ENCODE assay signal across 8 cellular contexts in genomic region chr4:6791796-6792195, GRCh38. TPM values are rescaled to one million over a fixed set of nuclear protein-coding genes. Genes with fewer than 3 reads are reported as not detected.
DNase-seq lines count a peak whose midpoint lies in the region; ATAC-seq, FAIRE-seq and TF ChIP-seq lines count a peak whose summit lies in the region.
"Not testable (repeated sequence)": the region's sequence is repeated elsewhere in the genome, so short reads cannot be mapped to it uniquely, and the experiment has no call there.

No MANE protein-coding gene starts in this region.

- H3K27ac Mint-ChIP-seq in CD4-positive, alpha-beta memory T cell = peak overlapping the region in 2 of 7 donors; percentile 51 to 63
- peak overlapping the region; percentile 26 for H3K27ac Mint-ChIP-seq in activated CD4-positive, alpha-beta memory T cell treated with anti-CD3 and anti-CD28 coated beads for 36 hours
- H3K27ac Mint-ChIP-seq in activated T-helper 17 cell treated with anti-CD3 and anti-CD28 coated beads, Interleukin-2, amount 50 U/mL, for 72 hours = peak overlapping the region; percentile 68
- H3K27ac Mint-ChIP-seq in naive thymus-derived CD4-positive, alpha-beta T cell = not testable (repeated sequence)
- H3K27ac Mint-ChIP-seq in stimulated activated effector memory CD8-positive, alpha-beta T cell treated with anti-CD3 and anti-CD28 coated beads, Interleukin-12 subunit alpha, Interleukin-12 subunit beta, amount 100 ng/mL, for 72 hours = peak overlapping the region; percentile 67

- TF ChIP-seq EP300 in K562 (IDR thresholded peaks at IDR 0.05; ENCODE audit: low read length) = not testable (repeated sequence)

- peaks cover 43% of the 10 kb centered on the region for H3K4me1 ChIP-seq in CD4-positive, alpha-beta memory T cell (ENCODE audit: insufficient read depth, low read length)
- H3K4me1 ChIP-seq in KMS-11 (ENCODE audit: low read depth, poor library complexity, severe bottlenecking) = peaks cover 25% of the 10 kb centered on the region
- peaks cover 13 to 24% of the 10 kb centered on the region in 2 experiments for H3K4me1 ChIP-seq in K562 (replicated peaks in 1 of 2; ENCODE audit: control insufficient read depth in 2 of 2, insufficient read depth in 2 of 2, low read length in 2 of 2)
- H3K4me1 ChIP-seq in naive thymus-derived CD4-positive, alpha-beta T cell (ENCODE audit: control insufficient read depth in 2 of 2, insufficient read depth in 2 of 2, low read length in 2 of 2) = peaks cover 0 to 15% of the 10 kb centered on the region in 2 donors

- 54% methylated on average over 3 of the region's 3 CpGs for WGBS in K562 (ENCODE audit: insufficient coverage, low coverage, missing lambda C conversion rate)

- not testable (repeated sequence) for H3K9me3 Mint-ChIP-seq in CD4-positive, alpha-beta memory T cell; activated CD4-positive, alpha-beta memory T cell treated with anti-CD3 and anti-CD28 coated beads for 36 hours; activated T-helper 17 cell treated with anti-CD3 and anti-CD28 coated beads, Interleukin-2, amount 50 U/mL, for 72 hours; naive thymus-derived CD4-positive, alpha-beta T cell; stimulated activated effector memory CD8-positive, alpha-beta T cell treated with anti-CD3 and anti-CD28 coated beads, Interleukin-12 subunit alpha, Interleukin-12 subunit beta, amount 100 ng/mL, for 72 hours

- peak overlapping the region in 5 of 8 donors; percentile 21 to 57 (median 44) for H3K4me3 Mint-ChIP-seq in CD4-positive, alpha-beta memory T cell
- not testable (repeated sequence) for H3K4me3 Mint-ChIP-seq in activated CD4-positive, alpha-beta memory T cell treated with anti-CD3 and anti-CD28 coated beads for 36 hours; stimulated activated effector memory CD8-positive, alpha-beta T cell treated with anti-CD3 and anti-CD28 coated beads, Interleukin-12 subunit alpha, Interleukin-12 subunit beta, amount 100 ng/mL, for 72 hours
- H3K4me3 Mint-ChIP-seq in activated T-helper 17 cell treated with anti-CD3 and anti-CD28 coated beads, Interleukin-2, amount 50 U/mL, for 72 hours = peak overlapping the region; percentile 46
- H3K4me3 Mint-ChIP-seq in naive thymus-derived CD4-positive, alpha-beta T cell = peak overlapping the region in 7 of 10 donors; percentile 32 to 63 (median 46)

- not testable (repeated sequence) for H3K9me1 ChIP-seq in K562 (ENCODE audit: control insufficient read depth, insufficient read depth, low read length)

- TF ChIP-seq CTCF in KMS-11 (conservative IDR thresholded peaks at IDR 0.05; ENCODE audit: low read depth, low read length); K562 (IDR thresholded peaks at IDR 0.05 in 2 of 3, conservative IDR thresholded peaks at IDR 0.05 in 1 of 3; ENCODE audit: insufficient read depth in 2 of 3, low read depth in 1 of 3, low read length in 3 of 3): not testable (repeated sequence)

- H3K9ac ChIP-seq in KMS-11; K562 (ENCODE audit: insufficient read depth in 1 of 2, low read depth in 2 of 2, low read length in 2 of 2): not testable (repeated sequence)

- not testable (repeated sequence) for H3K36me3 ChIP-seq in CD4-positive, alpha-beta memory T cell (ENCODE audit: insufficient read depth, low read length); KMS-11 (ENCODE audit: insufficient read depth); naive thymus-derived CD4-positive, alpha-beta T cell (ENCODE audit: control insufficient read depth in 2 of 3, insufficient read depth in 3 of 3, low read length in 3 of 3)
- peaks cover 51% of the 10 kb centered on the region for H3K36me3 ChIP-seq in K562 (ENCODE audit: control insufficient read depth, insufficient read depth, low read length)

- intact Hi-C loops in CD4-positive, alpha-beta memory T cell (cut with micrococcal nuclease); activated CD4-positive, alpha-beta memory T cell treated with anti-CD3 and anti-CD28 coated beads for 36 hours (cut with micrococcal nuclease); K562 (cut with micrococcal nuclease); naive thymus-derived CD4-positive, alpha-beta T cell (cut with micrococcal nuclease): not testable (repeated sequence)

- H3K27ac ChIP-seq in CD4-positive, alpha-beta memory T cell (ENCODE audit: low read depth, low read length); KMS-11; K562 (ENCODE audit: extremely low read depth, low read depth, low read length); naive thymus-derived CD4-positive, alpha-beta T cell (ENCODE audit: low read depth, low read length): not testable (repeated sequence)
- peak overlapping the region; percentile 15 for H3K27ac ChIP-seq in epithelial cell of prostate

- CTCF ChIA-PET in CD4-positive, alpha-beta memory T cell (lab: Charles Lee; ENCODE audit: partially characterized antibody); activated CD4-positive, alpha-beta memory T cell treated with anti-CD3 and anti-CD28 coated beads for 36 hours (lab: Charles Lee); K562 (lab: Yijun Ruan, JAX; ENCODE audit: low intra/inter-chr PET ratio); naive thymus-derived CD4-positive, alpha-beta T cell (lab: Charles Lee): not testable (repeated sequence)

- in situ Hi-C loops in K562 (cut with MboI) = not testable (repeated sequence)

- not testable (repeated sequence) for BruUV-seq in K562 (replicated peaks; lab: Mats Ljungman, UMichigan)

- peaks cover 21 to 36% of the 10 kb centered on the region in 2 donors for H3K36me3 Mint-ChIP-seq in CD4-positive, alpha-beta memory T cell
- peaks cover 30% of the 10 kb centered on the region for H3K36me3 Mint-ChIP-seq in activated CD4-positive, alpha-beta memory T cell treated with anti-CD3 and anti-CD28 coated beads for 36 hours
- H3K36me3 Mint-ChIP-seq in activated T-helper 17 cell treated with anti-CD3 and anti-CD28 coated beads, Interleukin-2, amount 50 U/mL, for 72 hours (ENCODE audit: low read depth) = peaks cover 47% of the 10 kb centered on the region
- H3K36me3 Mint-ChIP-seq in naive thymus-derived CD4-positive, alpha-beta T cell = peaks cover 12 to 39% (median 28%) of the 10 kb centered on the region in 5 donors
- peaks cover 57% of the 10 kb centered on the region for H3K36me3 Mint-ChIP-seq in stimulated activated effector memory CD8-positive, alpha-beta T cell treated with anti-CD3 and anti-CD28 coated beads, Interleukin-12 subunit alpha, Interleukin-12 subunit beta, amount 100 ng/mL, for 72 hours

- TF ChIP-seq RAD21 in K562 (CRISPR knock-in tag; conservative IDR thresholded peaks at IDR 0.05 in 1 of 2, IDR thresholded peaks at IDR 0.05 in 1 of 2) = not testable (repeated sequence)

- 0 out of 2 replicates have a peak overlapping the region, but pooled peaks have one; percentile 30 for H3K4me2 ChIP-seq in KMS-11
- not testable (repeated sequence) for H3K4me2 ChIP-seq in K562 (ENCODE audit: insufficient read depth, low read length)

- H3K4me1 Mint-ChIP-seq in CD4-positive, alpha-beta memory T cell = peaks cover 46 to 79% (median 59%) of the 10 kb centered on the region in 4 donors
- H3K4me1 Mint-ChIP-seq in activated CD4-positive, alpha-beta memory T cell treated with anti-CD3 and anti-CD28 coated beads for 36 hours (ENCODE audit: low read depth) = peaks cover 61% of the 10 kb centered on the region
- H3K4me1 Mint-ChIP-seq in activated T-helper 17 cell treated with anti-CD3 and anti-CD28 coated beads, Interleukin-2, amount 50 U/mL, for 72 hours = peaks cover 44% of the 10 kb centered on the region
- peaks cover 51 to 82% (median 68%) of the 10 kb centered on the region in 7 donors for H3K4me1 Mint-ChIP-seq in naive thymus-derived CD4-positive, alpha-beta T cell
- peaks cover 63% of the 10 kb centered on the region for H3K4me1 Mint-ChIP-seq in stimulated activated effector memory CD8-positive, alpha-beta T cell treated with anti-CD3 and anti-CD28 coated beads, Interleukin-12 subunit alpha, Interleukin-12 subunit beta, amount 100 ng/mL, for 72 hours

- not testable (repeated sequence) for H4K20me1 ChIP-seq in KMS-11 (ENCODE audit: insufficient read depth)
- H4K20me1 ChIP-seq in K562 (replicated peaks; ENCODE audit: control insufficient read depth, insufficient read depth, low read length) = peaks cover 29% of the 10 kb centered on the region

- ATAC-seq in activated T-helper 17 cell treated with anti-CD3 and anti-CD28 coated beads, Interleukin-2, amount 50 U/mL, for 72 hours (replicated peaks) = peak; percentile 75
- ATAC-seq in K562; naive thymus-derived CD4-positive, alpha-beta T cell: not testable (repeated sequence)
- ATAC-seq in stimulated activated effector memory CD8-positive, alpha-beta T cell treated with anti-CD3 and anti-CD28 coated beads, Interleukin-12 subunit alpha, Interleukin-12 subunit beta, amount 100 ng/mL, for 72 hours = peak; percentile 51

- POLR2A ChIA-PET in CD4-positive, alpha-beta memory T cell (lab: Charles Lee; ENCODE audit: partially characterized antibody); activated CD4-positive, alpha-beta memory T cell treated with anti-CD3 and anti-CD28 coated beads for 36 hours (lab: Charles Lee): not testable (repeated sequence)
- POLR2A ChIA-PET in K562 (lab: Yijun Ruan, JAX) = interaction anchor here (2.6 kb wide), 1 partner anchor 8 kb away, joined by 14 read pairs; no protein-coding TSS in a partner anchor
- POLR2A ChIA-PET in naive thymus-derived CD4-positive, alpha-beta T cell (lab: Charles Lee) = interaction anchor here (1.0 kb wide), 1 partner anchor 10 kb away, joined by 3 read pairs; no protein-coding TSS in a partner anchor

- H3K27me3 Mint-ChIP-seq in CD4-positive, alpha-beta memory T cell; activated CD4-positive, alpha-beta memory T cell treated with anti-CD3 and anti-CD28 coated beads for 36 hours; activated T-helper 17 cell treated with anti-CD3 and anti-CD28 coated beads, Interleukin-2, amount 50 U/mL, for 72 hours; naive thymus-derived CD4-positive, alpha-beta T cell: not testable (repeated sequence)

- TF ChIP-seq POLR2A in K562 (conservative IDR thresholded peaks at IDR 0.05) = not testable (repeated sequence)

- not testable (repeated sequence) for H3K27me3 ChIP-seq in CD4-positive, alpha-beta memory T cell (ENCODE audit: insufficient read depth, low read length); KMS-11 (ENCODE audit: insufficient read depth, low read depth); K562 (ENCODE audit: control insufficient read depth in 2 of 2, insufficient read depth in 2 of 2, low read length in 2 of 2); naive thymus-derived CD4-positive, alpha-beta T cell (ENCODE audit: control insufficient read depth in 2 of 2, insufficient read depth in 2 of 2, low read length in 2 of 2)

- FAIRE-seq in K562 (lab: Jason Lieb, UNC) = not testable (repeated sequence)

- not testable (repeated sequence) for H3K9me3 ChIP-seq in CD4-positive, alpha-beta memory T cell (ENCODE audit: control insufficient read depth in 1 of 2, low read length in 2 of 2); K562 (replicated peaks; ENCODE audit: control insufficient read depth, insufficient read depth, low read depth, low read length); naive thymus-derived CD4-positive, alpha-beta T cell (ENCODE audit: control insufficient read depth in 2 of 3, low read length in 3 of 3)

- peaks cover 99% of the 10 kb centered on the region for H3K79me2 ChIP-seq in KMS-11 (ENCODE audit: insufficient read depth, low read depth)
- H3K79me2 ChIP-seq in K562 (ENCODE audit: control insufficient read depth, insufficient read depth, low read length) = peaks cover 100% of the 10 kb centered on the region

- H3K4me3 ChIP-seq in CD4-positive, alpha-beta memory T cell (ENCODE audit: low read length in 2 of 2); KMS-11 (IDR thresholded peaks at IDR 0.05; ENCODE audit: insufficient read depth, low read depth, low read length); K562; naive thymus-derived CD4-positive, alpha-beta T cell (ENCODE audit: low read length): not testable (repeated sequence)

- not testable (repeated sequence) for DNase-seq in CD4-positive, alpha-beta memory T cell; K562 (ENCODE audit: extremely low read depth in 1 of 4, low spot score in 3 of 4); epithelial cell of prostate (ENCODE audit: low read depth, low spot score); naive thymus-derived CD4-positive, alpha-beta T cell
- DNase-seq in activated CD4-positive, alpha-beta memory T cell treated with anti-CD3 and anti-CD28 coated beads for 36 hours = peak; percentile 22
- peak in 1 of 2 donors; percentile 45 for DNase-seq in stimulated activated effector memory CD8-positive, alpha-beta T cell treated with anti-CD3 and anti-CD28 coated beads, Interleukin-12 subunit alpha, Interleukin-12 subunit beta, amount 100 ng/mL, for 72 hours (ENCODE audit: low spot score in 2 of 2)

- H2AFZ ChIP-seq in KMS-11 (ENCODE audit: low read depth); K562 (ENCODE audit: low read depth, low read length): not testable (repeated sequence)

RNA-seq across cellular contexts. Expression of gene KIAA0232, which starts 9.3 kb away (rescaled TPM):
- 10 to 100 TPM; 22.1 to 24.0 TPM for total RNA-seq in CD4-positive, alpha-beta memory T cell
- polyA plus RNA-seq in CD4-positive, alpha-beta memory T cell = 1 to 10 TPM; 6.8 to 9.9 TPM
- 10 to 100 TPM; 16.1 to 16.5 TPM for total RNA-seq in activated CD4-positive, alpha-beta memory T cell treated with anti-CD3 and anti-CD28 coated beads for 36 hours
- total RNA-seq in activated T-helper 17 cell treated with anti-CD3 and anti-CD28 coated beads, Interleukin-2, amount 50 U/mL, for 72 hours = 10 to 100 TPM in 1 of 2 donors, 1 to 10 TPM in 1; 9.4 to 10.5 TPM
- total RNA-seq in K562 (2011; cell fraction: chromatin; rRNA removed; ENCODE audit: low replicate concordance) = 83.2 and 85.7 TPM in 2 replicates
- total RNA-seq in K562 (2011; cell fraction: nucleolus; rRNA removed) = 15.8 and 19.9 TPM in 2 replicates
- 25.1 and 27.5 TPM in 2 replicates for total RNA-seq in K562 (2011; cell fraction: nucleoplasm; rRNA removed)
- total RNA-seq in K562 (2014; rRNA removed) (9.0 and 9.5 TPM in 2 replicates), K562 (2014; rRNA removed; fragmentation: Illumina TruSeq; extraction: Trizol) (16.0 and 18.7 TPM in 2 replicates), K562 (2015; rRNA removed; fragmentation: Illumina TruSeq; extraction: Trizol) (13.0 and 13.6 TPM in 2 replicates), K562 (2021) (14.7 TPM in 2 replicates)
- polyA plus RNA-seq in K562 (2011; rRNA removed) (17.4 and 17.9 TPM in 2 replicates), K562 (2014; fragmentation: Illumina TruSeq; extraction: Trizol) (11.8 and 13.0 TPM in 2 replicates), K562 (2014; fragmentation: Nextera tagmentation; extraction: Ambion mirVana) (1 to 10 TPM; 3.5 to 4.2 TPM), K562 (2014; rRNA removed) (10.1 and 11.9 TPM in 2 replicates)
- 6.1 and 8.0 TPM in 2 replicates for polyA plus RNA-seq in K562 (2011; cell fraction: cytosol; rRNA removed)
- polyA plus RNA-seq in K562 (2011; cell fraction: nucleus; rRNA removed) = 14.6 and 18.0 TPM in 2 replicates
- polyA plus RNA-seq in K562 (2012) = 7.9 and 12.6 TPM in 2 replicates
- 26.5 and 30.1 TPM in 2 replicates for polyA minus RNA-seq in K562 (2011; rRNA and poly(A)+ RNA removed)
- 7.4 and 10.6 TPM in 2 replicates for polyA minus RNA-seq in K562 (2011; cell fraction: cytosol; rRNA and poly(A)+ RNA removed)
- 15.9 and 24.1 TPM in 2 replicates for polyA minus RNA-seq in K562 (2011; cell fraction: nucleus; rRNA and poly(A)+ RNA removed)
- 10 to 100 TPM; 15.7 to 24.2 (median 19.8) TPM for total RNA-seq in naive thymus-derived CD4-positive, alpha-beta T cell
- polyA plus RNA-seq in naive thymus-derived CD4-positive, alpha-beta T cell = 10 to 100 TPM; 12.0 to 13.3 TPM
